Comparison of ENCODE assay signal across 8 cellular contexts in genomic region chr12:69240625-69240984, GRCh38. TPM values are rescaled to one million over a fixed set of nuclear protein-coding genes. Genes with fewer than 3 reads are reported as not detected.
DNase-seq lines count a peak whose midpoint lies in the region; ATAC-seq and TF ChIP-seq lines count a peak whose summit lies in the region.

No MANE protein-coding gene starts in this region.

- H3K4me3 ChIP-seq in right atrium auricular region = peak overlapping the region; percentile 72 to 76
- H3K4me3 ChIP-seq in SJSA1 = peak overlapping the region; percentile 99
- H3K4me3 ChIP-seq in dorsolateral prefrontal cortex = peak overlapping the region; percentile 43 to 95 (median 84)

- TF ChIP-seq CTCF in right atrium auricular region (IDR thresholded peaks at IDR 0.05) = no peak
- TF ChIP-seq CTCF in dorsolateral prefrontal cortex (IDR thresholded peaks at IDR 0.05 in 54 of 56, conservative IDR thresholded peaks at IDR 0.05 in 2 of 56; ENCODE audit: low read depth in 1 of 56, partially characterized antibody in 56 of 56) = no peak

- intact Hi-C loops in Right ventricle myocardium inferior (cut with DNase I) = no loop called here
- intact Hi-C loops in dorsolateral prefrontal cortex (cut with DNase I) = loop anchor here in 1 of 2 donors (10.0 kb wide), 1 partner anchor 496 kb away; the partner anchor contains the start of gene SLC35E3

- H3K36me3 ChIP-seq in right atrium auricular region (no peaks in the 10 kb centered on the region), SJSA1 (peaks cover 15% of the 10 kb centered on the region)

- H3K4me1 ChIP-seq in right atrium auricular region = peaks cover 0 to 44% of the 10 kb centered on the region in 2 donors
- peaks cover 5% of the 10 kb centered on the region for H3K4me1 ChIP-seq in SJSA1 (replicated peaks)

- H3K27ac ChIP-seq in right atrium auricular region = peak overlapping the region; percentile 81 to 93
- H3K27ac ChIP-seq in SJSA1 = no peak overlapping the region
- H3K27ac ChIP-seq in dorsolateral prefrontal cortex = peak overlapping the region in 39 of 59 donors; percentile 17 to 98 (median 93)

- H3K27ac Mint-ChIP-seq in naive thymus-derived CD8-positive, alpha-beta T cell = peak overlapping the region; percentile 97 to 99 (median 99)

- H3K4me1 Mint-ChIP-seq in naive thymus-derived CD8-positive, alpha-beta T cell = peaks cover 21 to 66% (median 56%) of the 10 kb centered on the region in 4 donors

- no peak for DNase-seq in right atrium auricular region (ENCODE audit: low spot score)
- DNase-seq in Right ventricle myocardium inferior (ENCODE audit: missing footprints) = no peak
- DNase-seq in SJSA1 (ENCODE audit: low read depth in 1 of 2, low spot score in 2 of 2) = no peak
- no peak for DNase-seq in dorsolateral prefrontal cortex
- DNase-seq in naive thymus-derived CD8-positive, alpha-beta T cell = peak in 8 of 10 donors; percentile 24 to 63 (median 43)
- DNase-seq in epidermal melanocyte (ENCODE audit: insufficient read length, low spot score) = no peak
- DNase-seq in GM03348 (ENCODE audit: low spot score) = no peak

- H3K27me3 Mint-ChIP-seq in naive thymus-derived CD8-positive, alpha-beta T cell = no peaks in the 10 kb centered on the region

- H3K36me3 Mint-ChIP-seq in naive thymus-derived CD8-positive, alpha-beta T cell = peaks cover 0 to 8% (median 0%) of the 10 kb centered on the region in 3 donors

- H3K9me3 ChIP-seq in right atrium auricular region (no peaks in the 10 kb centered on the region), SJSA1 (replicated peaks) (peaks cover 7% of the 10 kb centered on the region; the same call in 1 of the 2 replicates)

- H3K4me3 Mint-ChIP-seq in naive thymus-derived CD8-positive, alpha-beta T cell = peak overlapping the region; percentile 92 to 100 (median 98)

- no peak for ATAC-seq in Right ventricle myocardium inferior
- peak; percentile 3 to 16 for ATAC-seq in naive thymus-derived CD8-positive, alpha-beta T cell
- no peak for ATAC-seq in GM19023 (IDR thresholded peaks at IDR 0.05; ENCODE audit: unreplicated experiment)

- H3K27me3 ChIP-seq in right atrium auricular region (no peaks in the 10 kb centered on the region), SJSA1 (replicated peaks) (no peaks in the 10 kb centered on the region), dorsolateral prefrontal cortex (no peaks in the 10 kb centered on the region)

- H3K9me3 Mint-ChIP-seq in naive thymus-derived CD8-positive, alpha-beta T cell = no peaks in the 10 kb centered on the region

- POLR2A ChIA-PET in naive thymus-derived CD8-positive, alpha-beta T cell (lab: Charles Lee) = interaction anchor here (1.7 to 2.2 kb wide), 5 partner anchors 12 to 1971 kb away, joined by 3 to 7 read pairs (median 5); partner anchors contain the start of genes CAND1, CCT2 and RAB3IP

RNA-seq across cellular contexts. Expression of gene CPSF6, which starts 1.2 kb away (rescaled TPM):
- 10 to 100 TPM; 15.6 to 21.0 TPM for total RNA-seq in right atrium auricular region
- 29.3 TPM for total RNA-seq in Right ventricle myocardium inferior
- total RNA-seq in SJSA1 (2014; rRNA removed; shearing (Covaris generic)) = 24.4 and 35.7 TPM in 2 replicates
- total RNA-seq in dorsolateral prefrontal cortex = 100 to 1,000 TPM in 36 of 120 experiments, 10 to 100 TPM in 84; 76.6 to 122 (median 94.4) TPM
- 100 to 1,000 TPM; 113 to 114 TPM for total RNA-seq in naive thymus-derived CD8-positive, alpha-beta T cell
- 10 to 100 TPM; 36.6 to 55.4 (median 46.0) TPM for polyA plus RNA-seq in naive thymus-derived CD8-positive, alpha-beta T cell

Comparison
In these comparisons a context has a peak if more than half of its experiments do, and no peak if none do; other contexts are left out.
1. DNase-seq: peak in naive thymus-derived CD8-positive, alpha-beta T cell (8 of 10); none in right atrium auricular region (single experiment), Right ventricle myocardium inferior (single experiment), SJSA1 (0 of 2), dorsolateral prefrontal cortex (0 of 10), epidermal melanocyte (single experiment) and GM03348 (single experiment).
2. ATAC-seq: peak in naive thymus-derived CD8-positive, alpha-beta T cell (2 of 2); none in Right ventricle myocardium inferior (single experiment) and GM19023 (single experiment).
3. Peak in every context shown above with its lines, with median percentiles within 50 percentile points of each other: H3K4me3 ChIP-seq.